In genomic region chr4:54561940-54562339, GRCh38 we compare ENCODE assay signal across 38 cellular contexts.
"Had no signal": no experiment of that assay in that cellular context is flagged by ENCODE, and none has a peak within 500 bp of the region (broad histone marks: within the 10 kb centered on the region; RNA-seq: fewer than 3 reads in every experiment).

No MANE protein-coding gene starts in this region.

- ATAC-seq: activated naive CD4-positive, alpha-beta T cell treated with anti-CD3 and anti-CD28 coated beads, Interleukin-2, amount 50 U/mL, for 72 hours; activated naive CD8-positive, alpha-beta T cell treated with anti-CD3 and anti-CD28 coated beads, Interleukin-2, amount 50 U/mL, for 24 hours; activated T-cell treated with anti-CD3 and anti-CD28 coated beads, Interleukin-2, amount 50 U/mL, for 4 hours; activated T-cell treated with anti-CD3 and anti-CD28 coated beads, Interleukin-2, amount 50 U/mL, for 72 hours; activated T-helper 17 cell treated with anti-CD3 and anti-CD28 coated beads, Interleukin-2, amount 50 U/mL, for 72 hours; body of pancreas had no signal

- H3K27me3 Mint-ChIP-seq: activated naive CD4-positive, alpha-beta T cell treated with anti-CD3 and anti-CD28 coated beads, Interleukin-2, amount 10 ng/mL, durations not matched to agents 7 days and 5 days; activated naive CD8-positive, alpha-beta T cell treated with anti-CD3 and anti-CD28 coated beads, Interleukin-2, amount 10 ng/mL, durations not matched to agents 7 days and 5 days; activated naive CD8-positive, alpha-beta T cell treated with anti-CD3 and anti-CD28 coated beads, Interleukin-2, amount 50 U/mL, for 24 hours; activated T-helper 17 cell treated with anti-CD3 and anti-CD28 coated beads, Interleukin-2, amount 50 U/mL, for 72 hours; brain; central memory CD8-positive, alpha-beta T cell had no signal

- H3K4me3 Mint-ChIP-seq: activated naive CD4-positive, alpha-beta T cell treated with anti-CD3 and anti-CD28 coated beads for 36 hours; activated naive CD4-positive, alpha-beta T cell treated with anti-CD3 and anti-CD28 coated beads, Interleukin-2, amount 10 ng/mL, durations not matched to agents 7 days and 5 days; activated naive CD4-positive, alpha-beta T cell treated with anti-CD3 and anti-CD28 coated beads, Interleukin-2, amount 50 U/mL, for 24 hours; activated naive CD8-positive, alpha-beta T cell; activated naive CD8-positive, alpha-beta T cell treated with anti-CD3 and anti-CD28 coated beads for 36 hours; activated naive CD8-positive, alpha-beta T cell treated with anti-CD3 and anti-CD28 coated beads, Interleukin-2, amount 10 ng/mL, durations not matched to agents 7 days and 5 days; activated naive CD8-positive, alpha-beta T cell treated with anti-CD3 and anti-CD28 coated beads, Interleukin-2, amount 50 U/mL, for 24 hours; activated T-cell treated with anti-CD3 and anti-CD28 coated beads, Interleukin-2, amount 50 U/mL, for 24 hours; activated T-cell treated with anti-CD3 and anti-CD28 coated beads, Interleukin-2, amount 50 U/mL, for 4 hours; activated T-cell treated with anti-CD3 and anti-CD28 coated beads, Interleukin-2, amount 50 U/mL, for 72 hours; activated T-helper 1 cell treated with anti-CD3 and anti-CD28 coated beads, Interleukin-12 subunit alpha, Interleukin-12 subunit beta, Interleukin-2, Interleukin-4 antibody, amounts not matched to agents 30 ng/mL and 10 ng/mL and 1 ng/mL, durations not matched to agents 14 hours and 24 hours and 36 hours; activated T-helper 17 cell treated with anti-CD3 and anti-CD28 coated beads, Interleukin-2, amount 50 U/mL, for 72 hours; brain; central memory CD8-positive, alpha-beta T cell had no signal

- H3K4me1 ChIP-seq: adrenal gland, ascending aorta, breast epithelium had no signal

- DNase-seq: activated effector memory CD4-positive, alpha-beta T cell treated with anti-CD3 and anti-CD28 coated beads, Interleukin-2, amount 50 U/mL, for 16 hours; activated effector memory CD4-positive, alpha-beta T cell treated with Interleukin-2 at 50 U/mL for 16 hours; activated gamma-delta T cell; activated gamma-delta T cell treated with Interleukin-2 at 50 U/mL for 16 hours; activated naive CD4-positive, alpha-beta T cell; activated naive CD4-positive, alpha-beta T cell treated with anti-CD3 and anti-CD28 coated beads for 36 hours; activated naive CD4-positive, alpha-beta T cell treated with anti-CD3 and anti-CD28 coated beads, Interleukin-2, amount 10 ng/mL, durations not matched to agents 7 days and 5 days; activated naive CD4-positive, alpha-beta T cell treated with anti-CD3 and anti-CD28 coated beads, Interleukin-2, amount 50 U/mL, for 16 hours; activated naive CD4-positive, alpha-beta T cell treated with Interleukin-2 at 50 U/mL for 16 hours; activated naive CD8-positive, alpha-beta T cell treated with anti-CD3 and anti-CD28 coated beads for 36 hours; activated naive CD8-positive, alpha-beta T cell treated with anti-CD3 and anti-CD28 coated beads, Interleukin-2, amount 10 ng/mL, durations not matched to agents 7 days and 5 days; activated naive CD8-positive, alpha-beta T cell treated with anti-CD3 and anti-CD28 coated beads, Interleukin-2, amount 50 U/mL, for 24 hours; activated T-cell treated with anti-CD3 and anti-CD28 coated beads for 4 hours; activated T-cell treated with anti-CD3 and anti-CD28 coated beads, Interleukin-2, amount 50 U/mL, for 1 hour; activated T-cell treated with anti-CD3 and anti-CD28 coated beads, Interleukin-2, amount 50 U/mL, for 24 hours; activated T-cell treated with anti-CD3 and anti-CD28 coated beads, Interleukin-2, amount 50 U/mL, for 4 hours; activated T-cell treated with anti-CD3 and anti-CD28 coated beads, Interleukin-2, amount 50 U/mL, for 48 hours; activated T-cell treated with anti-CD3 and anti-CD28 coated beads, Interleukin-2, amount 50 U/mL, for 72 hours; adrenal gland; amniotic stem cell; amygdala; anterior cingulate cortex; aorta; body of pancreas; brain microvascular endothelial cell; caudate nucleus; cerebellar nuclear complex had no signal

- H3K36me3 ChIP-seq: adrenal gland, ascending aorta, brain microvascular endothelial cell, breast epithelium, cardiac muscle cell had no signal

- H3K36me3 Mint-ChIP-seq: activated naive CD4-positive, alpha-beta T cell treated with anti-CD3 and anti-CD28 coated beads, Interleukin-2, amount 10 ng/mL, durations not matched to agents 7 days and 5 days; activated naive CD4-positive, alpha-beta T cell treated with anti-CD3 and anti-CD28 coated beads, Interleukin-2, amount 50 U/mL, for 24 hours; activated naive CD4-positive, alpha-beta T cell treated with anti-CD3 and anti-CD28 coated beads, Interleukin-2, amount 50 U/mL, for 72 hours; activated naive CD8-positive, alpha-beta T cell; activated naive CD8-positive, alpha-beta T cell treated with anti-CD3 and anti-CD28 coated beads for 36 hours; activated naive CD8-positive, alpha-beta T cell treated with anti-CD3 and anti-CD28 coated beads, Interleukin-2, amount 10 ng/mL, durations not matched to agents 7 days and 5 days; brain had no signal

- H3K27ac Mint-ChIP-seq: activated naive CD4-positive, alpha-beta T cell treated with anti-CD3 and anti-CD28 coated beads for 36 hours; activated naive CD4-positive, alpha-beta T cell treated with anti-CD3 and anti-CD28 coated beads, Interleukin-2, amount 10 ng/mL, durations not matched to agents 7 days and 5 days; activated naive CD4-positive, alpha-beta T cell treated with anti-CD3 and anti-CD28 coated beads, Interleukin-2, amount 50 U/mL, for 24 hours; activated naive CD4-positive, alpha-beta T cell treated with anti-CD3 and anti-CD28 coated beads, Interleukin-2, amount 50 U/mL, for 72 hours; activated naive CD8-positive, alpha-beta T cell; activated naive CD8-positive, alpha-beta T cell treated with anti-CD3 and anti-CD28 coated beads for 36 hours; activated naive CD8-positive, alpha-beta T cell treated with anti-CD3 and anti-CD28 coated beads, Interleukin-2, amount 10 ng/mL, durations not matched to agents 7 days and 5 days; activated naive CD8-positive, alpha-beta T cell treated with anti-CD3 and anti-CD28 coated beads, Interleukin-2, amount 50 U/mL, for 24 hours; activated T-cell treated with anti-CD3 and anti-CD28 coated beads, Interleukin-2, amount 50 U/mL, for 24 hours; activated T-cell treated with anti-CD3 and anti-CD28 coated beads, Interleukin-2, amount 50 U/mL, for 72 hours; activated T-helper 1 cell treated with anti-CD3 and anti-CD28 coated beads, Interleukin-12 subunit alpha, Interleukin-12 subunit beta, Interleukin-2, Interleukin-4 antibody, amounts not matched to agents 30 ng/mL and 10 ng/mL and 1 ng/mL, durations not matched to agents 14 hours and 24 hours and 36 hours; activated T-helper 17 cell treated with anti-CD3 and anti-CD28 coated beads, Interleukin-2, amount 50 U/mL, for 72 hours; activated T-helper 2 cell treated with anti-CD3 and anti-CD28 coated beads, Interferon-gamma antibody, Interleukin-2, Interleukin-4, amounts not matched to agents 10 μg/mL and 5 μg/mL and 100 μg/mL, durations not matched to agents 14 hours and 24 hours and 36 hours; brain had no signal

- H3K9me3 ChIP-seq: adrenal gland, ascending aorta, body of pancreas, breast epithelium had no signal

- H3K27ac ChIP-seq: adrenal gland, ascending aorta, body of pancreas, brain microvascular endothelial cell, breast epithelium, cardiac muscle cell had no signal

- H3K4me3 ChIP-seq: adrenal gland, ascending aorta, body of pancreas, breast epithelium, cardiac muscle cell had no signal

- H3K27me3 ChIP-seq: adrenal gland, ascending aorta, body of pancreas, brain microvascular endothelial cell, breast epithelium, cardiac muscle cell had no signal

- H3K9me3 Mint-ChIP-seq: activated naive CD4-positive, alpha-beta T cell treated with anti-CD3 and anti-CD28 coated beads for 36 hours; activated naive CD4-positive, alpha-beta T cell treated with anti-CD3 and anti-CD28 coated beads, Interleukin-2, amount 10 ng/mL, durations not matched to agents 7 days and 5 days; activated naive CD4-positive, alpha-beta T cell treated with anti-CD3 and anti-CD28 coated beads, Interleukin-2, amount 50 U/mL, for 24 hours; activated naive CD4-positive, alpha-beta T cell treated with anti-CD3 and anti-CD28 coated beads, Interleukin-2, amount 50 U/mL, for 72 hours; activated naive CD8-positive, alpha-beta T cell treated with anti-CD3 and anti-CD28 coated beads for 36 hours; activated naive CD8-positive, alpha-beta T cell treated with anti-CD3 and anti-CD28 coated beads, Interleukin-2, amount 50 U/mL, for 24 hours; activated T-cell treated with anti-CD3 and anti-CD28 coated beads, Interleukin-2, amount 50 U/mL, for 24 hours; activated T-cell treated with anti-CD3 and anti-CD28 coated beads, Interleukin-2, amount 50 U/mL, for 4 hours; activated T-cell treated with anti-CD3 and anti-CD28 coated beads, Interleukin-2, amount 50 U/mL, for 72 hours; activated T-helper 1 cell treated with anti-CD3 and anti-CD28 coated beads, Interleukin-12 subunit alpha, Interleukin-12 subunit beta, Interleukin-2, Interleukin-4 antibody, amounts not matched to agents 30 ng/mL and 10 ng/mL and 1 ng/mL, durations not matched to agents 14 hours and 24 hours and 36 hours; activated T-helper 17 cell treated with anti-CD3 and anti-CD28 coated beads, Interleukin-2, amount 50 U/mL, for 72 hours; activated T-helper 2 cell treated with anti-CD3 and anti-CD28 coated beads, Interferon-gamma antibody, Interleukin-2, Interleukin-4, amounts not matched to agents 10 μg/mL and 5 μg/mL and 100 μg/mL, durations not matched to agents 14 hours and 24 hours and 36 hours; brain had no signal
